ENCODE assay signal across 1 cellular context in genomic region chr19:50890422-50891252, GRCh38.
TF ChIP-seq lines count a peak whose summit lies in the region.

No MANE protein-coding gene starts in this region.

TF ChIP-seq in GM12878, 131 proteins besides CTCF, POLR2A, EP300 and RAD21 (continued from another document):
- TF ChIP-seq MLLT1 (IDR thresholded peaks at IDR 0.05) (no peak), CREM (IDR thresholded peaks at IDR 0.05; ENCODE audit: low read depth) (peak; percentile 42; the same call in 1 of the 2 replicates), EGR1 (IDR thresholded peaks at IDR 0.05; ENCODE audit: borderline replicate concordance in 1 of 2, low read depth in 2 of 2, low read length in 2 of 2) (peak in 1 of 2 experiments; percentile 65; a peak in 1 of 3 replicates), SPI1 (IDR thresholded peaks at IDR 0.05; ENCODE audit: borderline replicate concordance, insufficient read depth, low read depth, low read length) (peak; percentile 90), ATF2 (IDR thresholded peaks at IDR 0.05; ENCODE audit: low read length) (peak; percentile 69; the same call in 1 of the 2 replicates), HCFC1 (IDR thresholded peaks at IDR 0.05; ENCODE audit: low read length) (no peak), NBN (IDR thresholded peaks at IDR 0.05) (0 out of 2 replicates have a peak, but pooled peaks have one; percentile 45), RELB (IDR thresholded peaks at IDR 0.05; ENCODE audit: low read depth) (peak; percentile 94)
TF ChIP-seq in GM12878: peak in this region for 32.
